In the genomic region with DNA sequence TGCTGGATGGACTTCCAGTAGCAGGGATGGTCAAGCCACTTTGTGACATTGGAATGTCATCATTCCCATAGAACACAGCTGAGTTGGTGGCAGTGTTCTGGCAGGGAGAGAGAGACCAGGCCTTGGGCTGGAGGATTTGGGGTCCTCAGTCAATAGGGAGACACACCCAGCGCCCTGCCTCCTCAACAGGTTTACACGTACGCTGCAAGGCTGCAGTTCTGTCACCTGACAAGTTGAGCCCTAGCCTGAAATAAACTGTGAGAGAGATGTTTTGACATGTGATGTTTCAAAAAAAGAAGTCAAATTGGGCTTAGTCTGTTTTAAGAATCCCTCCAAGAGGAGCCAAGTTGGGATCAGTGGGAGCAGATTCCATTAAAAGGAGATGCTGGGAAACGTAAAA, we compare ENCODE assay signal across 27 cellular contexts. TPM values are rescaled to one million over a fixed set of nuclear protein-coding genes. Genes with fewer than 3 reads are reported as not detected.
"Had no signal": no experiment of that assay in that cellular context is flagged by ENCODE, and none has a peak within 500 bp of the region (broad histone marks: within the 10 kb centered on the region; RNA-seq: fewer than 3 reads in every experiment).

No MANE protein-coding gene starts in this region.

- H3K27ac Mint-ChIP-seq: activated CD4-positive, alpha-beta T cell treated with anti-CD3 and anti-CD28 coated beads for 36 hours; activated CD8-positive, alpha-beta memory T cell treated with anti-CD3 and anti-CD28 coated beads, Interleukin-2, amount 10 ng/mL, durations not matched to agents 7 days and 5 days; activated CD8-positive, alpha-beta T cell treated with anti-CD3 and anti-CD28 coated beads, Interleukin-2, amount 10 ng/mL, durations not matched to agents 7 days and 5 days; activated T-cell treated with anti-CD3 and anti-CD28 coated beads, Interleukin-2, amount 50 U/mL, for 72 hours; natural killer cell; stimulated activated naive B cell treated with anti-CD40 and anti-IgM and Interleukin-4, amounts not matched to agents 10 μg/mL and 1 μg/mL and 100 μg/mL, for 72 hours; T-helper 2 cell treated with Interferon-gamma antibody and Interleukin-4, amounts not matched to agents 5 μg/mL and 100 μg/mL, for 36 hours had no signal

- H3K4me3 Mint-ChIP-seq: activated CD4-positive, alpha-beta T cell treated with anti-CD3 and anti-CD28 coated beads for 36 hours; activated CD8-positive, alpha-beta memory T cell treated with anti-CD3 and anti-CD28 coated beads, Interleukin-2, amount 10 ng/mL, durations not matched to agents 7 days and 5 days; activated CD8-positive, alpha-beta T cell treated with anti-CD3 and anti-CD28 coated beads, Interleukin-2, amount 10 ng/mL, durations not matched to agents 7 days and 5 days; activated T-cell treated with anti-CD3 and anti-CD28 coated beads, Interleukin-2, amount 50 U/mL, for 72 hours; natural killer cell; stimulated activated naive B cell treated with anti-CD40 and anti-IgM and Interleukin-4, amounts not matched to agents 10 μg/mL and 1 μg/mL and 100 μg/mL, for 72 hours; T-helper 2 cell treated with Interferon-gamma antibody and Interleukin-4, amounts not matched to agents 5 μg/mL and 100 μg/mL, for 36 hours had no signal

- H3K4me3 ChIP-seq: heart right ventricle, sigmoid colon, suprapubic skin, tibial artery had no signal

- H3K4me1 Mint-ChIP-seq: activated CD4-positive, alpha-beta T cell treated with anti-CD3 and anti-CD28 coated beads for 36 hours; activated CD8-positive, alpha-beta memory T cell treated with anti-CD3 and anti-CD28 coated beads, Interleukin-2, amount 10 ng/mL, durations not matched to agents 7 days and 5 days; natural killer cell; stimulated activated naive B cell treated with anti-CD40 and anti-IgM and Interleukin-4, amounts not matched to agents 10 μg/mL and 1 μg/mL and 100 μg/mL, for 72 hours had no signal

- DNase-seq: activated CD4-positive, alpha-beta T cell treated with anti-CD3 and anti-CD28 coated beads for 36 hours; activated CD4-positive, CD25-positive, alpha-beta regulatory T cell; activated CD8-positive, alpha-beta memory T cell treated with anti-CD3 and anti-CD28 coated beads, Interleukin-2, amount 10 ng/mL, durations not matched to agents 7 days and 5 days; activated CD8-positive, alpha-beta T cell treated with anti-CD3 and anti-CD28 coated beads, Interleukin-2, amount 10 ng/mL, durations not matched to agents 7 days and 5 days; activated naive CD4-positive, alpha-beta T cell; activated T-cell treated with anti-CD3 and anti-CD28 coated beads, Interleukin-2, amount 50 U/mL, for 72 hours; cortex of kidney; foreskin keratinocyte; midbrain; natural killer cell; posterior cingulate gyrus; sigmoid colon; stimulated activated CD4-positive, alpha-beta T cell treated with anti-CD3 and anti-CD28 coated beads, Interleukin-15, amount 100 ng/mL, for 24 hours; stimulated activated CD4-positive, alpha-beta T cell treated with anti-CD3 and anti-CD28 coated beads, Interleukin-2, amount 100 ng/mL, for 24 hours; stimulated activated naive B cell treated with anti-CD40 and anti-IgM and Interleukin-4, amounts not matched to agents 10 μg/mL and 1 μg/mL and 100 μg/mL, for 72 hours; T-helper 1 cell; tibial artery had no signal

- H3K9me3 Mint-ChIP-seq: activated naive CD4-positive, alpha-beta T cell treated with anti-CD3 and anti-CD28 coated beads, Interleukin-2, amount 50 U/mL, for 72 hours; activated T-cell treated with anti-CD3 and anti-CD28 coated beads, Interleukin-2, amount 50 U/mL, for 72 hours; natural killer cell; stimulated activated naive B cell treated with anti-CD40 and anti-IgM and Interleukin-4, amounts not matched to agents 10 μg/mL and 1 μg/mL and 100 μg/mL, for 72 hours; T-helper 2 cell treated with Interferon-gamma antibody and Interleukin-4, amounts not matched to agents 5 μg/mL and 100 μg/mL, for 36 hours had no signal

- H3K36me3 ChIP-seq: heart right ventricle, sigmoid colon, suprapubic skin had no signal

- ATAC-seq: activated CD4-positive, alpha-beta T cell treated with anti-CD3 and anti-CD28 coated beads for 36 hours; activated CD8-positive, alpha-beta memory T cell treated with anti-CD3 and anti-CD28 coated beads, Interleukin-2, amount 10 ng/mL, durations not matched to agents 7 days and 5 days; activated CD8-positive, alpha-beta T cell treated with anti-CD3 and anti-CD28 coated beads, Interleukin-2, amount 10 ng/mL, durations not matched to agents 7 days and 5 days; activated naive CD4-positive, alpha-beta T cell treated with anti-CD3 and anti-CD28 coated beads, Interleukin-2, amount 50 U/mL, for 72 hours; activated T-cell treated with anti-CD3 and anti-CD28 coated beads, Interleukin-2, amount 50 U/mL, for 72 hours; foreskin keratinocyte; natural killer cell; stimulated activated naive B cell treated with anti-CD40 and anti-IgM and Interleukin-4, amounts not matched to agents 10 μg/mL and 1 μg/mL and 100 μg/mL, for 72 hours had no signal

- H3K9me3 ChIP-seq: heart right ventricle, sigmoid colon, suprapubic skin, tibial artery had no signal

- H3K27me3 Mint-ChIP-seq: activated CD4-positive, alpha-beta T cell treated with anti-CD3 and anti-CD28 coated beads for 36 hours; activated CD8-positive, alpha-beta memory T cell treated with anti-CD3 and anti-CD28 coated beads, Interleukin-2, amount 10 ng/mL, durations not matched to agents 7 days and 5 days had no signal

- H3K27ac ChIP-seq: foreskin keratinocyte, suprapubic skin had no signal

- H3K36me3 Mint-ChIP-seq: activated CD8-positive, alpha-beta memory T cell treated with anti-CD3 and anti-CD28 coated beads, Interleukin-2, amount 10 ng/mL, durations not matched to agents 7 days and 5 days; activated naive CD4-positive, alpha-beta T cell treated with anti-CD3 and anti-CD28 coated beads, Interleukin-2, amount 50 U/mL, for 72 hours; natural killer cell; stimulated activated naive B cell treated with anti-CD40 and anti-IgM and Interleukin-4, amounts not matched to agents 10 μg/mL and 1 μg/mL and 100 μg/mL, for 72 hours had no signal

- H3K27me3 ChIP-seq: foreskin keratinocyte, heart right ventricle, sigmoid colon, suprapubic skin, tibial artery had no signal

RNA-seq across cellular contexts. Expression of a gene that starts 42.9 kb away (rescaled TPM):
- total RNA-seq: activated CD8-positive, alpha-beta T cell treated with anti-CD3 and anti-CD28 coated beads, Interleukin-2, amount 10 ng/mL, durations not matched to agents 7 days and 5 days; cerebellum; foreskin keratinocyte; kidney epithelial cell; liver; osteoblast; renal cortical epithelial cell; sigmoid colon; suprapubic skin; ureter had no signal
